1 cellular context compared by ENCODE assay signal in the genomic region with DNA sequence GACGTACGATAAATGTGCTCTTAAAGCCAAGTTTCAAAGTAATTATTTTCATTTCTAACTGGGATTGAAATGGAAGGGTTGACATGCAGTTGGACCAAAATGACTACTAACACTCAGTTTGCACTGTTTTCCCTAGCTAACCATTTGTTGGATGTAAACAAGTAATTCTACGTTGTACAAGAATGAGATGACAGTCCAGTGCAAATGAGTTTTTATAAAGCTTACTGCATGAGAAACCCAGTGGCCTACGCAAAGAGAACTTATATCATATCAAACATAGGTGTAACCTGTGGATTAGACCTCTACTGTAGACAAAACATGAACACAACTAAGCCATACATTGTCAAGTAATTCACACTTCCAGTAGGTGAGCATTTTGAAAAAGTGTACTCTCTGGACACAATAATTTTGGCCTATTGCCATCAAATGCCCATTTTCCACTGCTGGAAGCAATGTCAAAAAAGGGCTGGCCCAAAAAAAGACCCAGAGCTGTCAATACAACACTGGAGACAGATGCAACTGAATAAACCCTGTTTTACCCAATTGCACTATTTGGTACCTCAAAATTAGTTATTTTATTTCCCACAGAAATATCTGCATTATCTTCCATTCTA.
TF ChIP-seq lines count a peak whose summit lies in the region.

No MANE protein-coding gene starts in this region.

TF ChIP-seq in HepG2, 621 proteins besides CTCF, POLR2A, EP300 and RAD21 (continued from another document and continues in another):
- no peak for TF ChIP-seq TFE3 (CRISPR knock-in tag; IDR thresholded peaks at IDR 0.05)
- no peak for TF ChIP-seq PHF21A (CRISPR knock-in tag; IDR thresholded peaks at IDR 0.05)
- TF ChIP-seq KDM6A (CRISPR knock-in tag; IDR thresholded peaks at IDR 0.05; ENCODE audit: low read depth), result no peak
- TF ChIP-seq RBFOX2 (IDR thresholded peaks at IDR 0.05; ENCODE audit: low read depth, low read length), result peak; percentile 82
- 0 out of 2 replicates have a peak, but pooled peaks have one; percentile 45 for TF ChIP-seq XBP1 (CRISPR knock-in tag; IDR thresholded peaks at IDR 0.05)
- no peak for TF ChIP-seq REPIN1 (CRISPR knock-in tag; IDR thresholded peaks at IDR 0.05; ENCODE audit: borderline replicate concordance, low read depth)
- no peak for TF ChIP-seq ZBTB20 (CRISPR knock-in tag; IDR thresholded peaks at IDR 0.05; ENCODE audit: borderline replicate concordance, low read depth)
- TF ChIP-seq HNRNPL (IDR thresholded peaks at IDR 0.05; ENCODE audit: low read depth, low read length), result peak; percentile 12; the same call in 1 of the 2 replicates
- peak; percentile 15; the same call in 1 of the 2 replicates for TF ChIP-seq ELF4 (CRISPR knock-in tag; IDR thresholded peaks at IDR 0.05; ENCODE audit: borderline replicate concordance)
- TF ChIP-seq ATF6 (CRISPR knock-in tag; conservative IDR thresholded peaks at IDR 0.05), result no peak
- TF ChIP-seq PAF1 (CRISPR knock-in tag; IDR thresholded peaks at IDR 0.05), result peak; percentile 94; the same call in 1 of the 2 replicates
- TF ChIP-seq ZNF160 (CRISPR knock-in tag; IDR thresholded peaks at IDR 0.05), result 0 out of 2 replicates have a peak, but pooled peaks have one; percentile 32
- no peak for TF ChIP-seq ZNF124 (CRISPR knock-in tag; IDR thresholded peaks at IDR 0.05)
- no peak for TF ChIP-seq NFE2L2 (IDR thresholded peaks at IDR 0.05; ENCODE audit: low read length)
- no peak; the same call in 1 of the 2 replicates for TF ChIP-seq HOXA5 (CRISPR knock-in tag; IDR thresholded peaks at IDR 0.05)
- TF ChIP-seq ZBTB7A (CRISPR knock-in tag; IDR thresholded peaks at IDR 0.05), result no peak
- no peak for TF ChIP-seq NPAS2 (CRISPR knock-in tag; IDR thresholded peaks at IDR 0.05; ENCODE audit: borderline replicate concordance)
- TF ChIP-seq POLR2AphosphoS5 (IDR thresholded peaks at IDR 0.05; ENCODE audit: low read depth, low read length), result peak; percentile 59
- TF ChIP-seq MTA1 (CRISPR knock-in tag; IDR thresholded peaks at IDR 0.05; ENCODE audit: borderline replicate concordance), result no peak
- TF ChIP-seq, protein P1, sequence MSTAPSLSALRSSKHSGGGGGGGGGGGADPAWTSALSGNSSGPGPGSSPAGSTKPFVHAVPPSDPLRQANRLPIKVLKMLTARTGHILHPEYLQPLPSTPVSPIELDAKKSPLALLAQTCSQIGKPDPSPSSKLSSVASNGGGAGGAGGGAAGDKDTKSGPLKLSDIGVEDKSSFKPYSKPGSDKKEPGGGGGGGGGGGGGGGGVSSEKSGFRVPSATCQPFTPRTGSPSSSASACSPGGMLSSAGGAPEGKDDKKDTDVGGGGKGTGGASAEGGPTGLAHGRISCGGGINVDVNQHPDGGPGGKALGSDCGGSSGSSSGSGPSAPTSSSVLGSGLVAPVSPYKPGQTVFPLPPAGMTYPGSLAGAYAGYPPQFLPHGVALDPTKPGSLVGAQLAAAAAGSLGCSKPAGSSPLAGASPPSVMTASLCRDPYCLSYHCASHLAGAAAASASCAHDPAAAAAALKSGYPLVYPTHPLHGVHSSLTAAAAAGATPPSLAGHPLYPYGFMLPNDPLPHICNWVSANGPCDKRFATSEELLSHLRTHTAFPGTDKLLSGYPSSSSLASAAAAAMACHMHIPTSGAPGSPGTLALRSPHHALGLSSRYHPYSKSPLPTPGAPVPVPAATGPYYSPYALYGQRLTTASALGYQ (CRISPR knock-in tag; IDR thresholded peaks at IDR 0.05), result peak; percentile 45; the same call in 1 of the 2 replicates
- TF ChIP-seq ZMAT3 (CRISPR knock-in tag; conservative IDR thresholded peaks at IDR 0.05), result 0 out of 2 replicates have a peak, but pooled peaks have one; percentile 38
- peak; percentile 51; the same call in 1 of the 2 replicates for TF ChIP-seq ZBTB43 (CRISPR knock-in tag; conservative IDR thresholded peaks at IDR 0.05)
- no peak for TF ChIP-seq KDM5B (CRISPR knock-in tag; IDR thresholded peaks at IDR 0.05; ENCODE audit: borderline replicate concordance)
- TF ChIP-seq ASH2L (IDR thresholded peaks at IDR 0.05; ENCODE audit: insufficient read length, low read depth, low read length), result peak; percentile 25
- TF ChIP-seq, protein P2, sequence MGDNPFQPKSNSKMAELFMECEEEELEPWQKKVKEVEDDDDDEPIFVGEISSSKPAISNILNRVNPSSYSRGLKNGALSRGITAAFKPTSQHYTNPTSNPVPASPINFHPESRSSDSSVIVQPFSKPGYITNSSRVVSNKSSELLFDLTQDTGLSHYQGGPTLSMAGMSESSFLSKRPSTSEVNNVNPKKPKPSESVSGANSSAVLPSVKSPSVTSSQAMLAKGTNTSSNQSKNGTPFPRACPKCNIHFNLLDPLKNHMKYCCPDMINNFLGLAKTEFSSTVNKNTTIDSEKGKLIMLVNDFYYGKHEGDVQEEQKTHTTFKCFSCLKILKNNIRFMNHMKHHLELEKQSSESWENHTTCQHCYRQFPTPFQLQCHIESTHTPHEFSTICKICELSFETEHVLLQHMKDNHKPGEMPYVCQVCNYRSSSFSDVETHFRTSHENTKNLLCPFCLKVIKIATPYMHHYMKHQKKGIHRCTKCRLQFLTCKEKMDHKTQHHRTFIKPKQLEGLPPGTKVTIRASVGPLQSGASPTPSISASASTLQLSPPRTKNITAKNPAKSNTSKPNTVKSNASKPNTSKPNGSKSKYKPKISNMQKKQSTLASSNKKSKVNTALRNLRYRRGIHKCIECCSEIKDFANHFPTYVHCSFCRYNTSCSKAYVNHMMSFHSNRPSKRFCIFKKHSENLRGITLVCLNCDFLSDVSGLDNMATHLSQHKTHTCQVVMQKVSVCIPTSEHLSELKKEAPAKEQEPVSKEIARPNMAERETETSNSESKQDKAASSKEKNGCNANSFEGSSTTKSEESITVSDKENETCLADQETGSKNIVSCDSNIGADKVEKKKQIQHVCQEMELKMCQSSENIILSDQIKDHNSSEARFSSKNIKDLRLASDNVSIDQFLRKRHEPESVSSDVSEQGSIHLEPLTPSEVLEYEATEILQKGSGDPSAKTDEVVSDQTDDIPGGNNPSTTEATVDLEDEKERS (CRISPR knock-in tag; IDR thresholded peaks at IDR 0.05), result 0 out of 2 replicates have a peak, but pooled peaks have one; percentile 2
- no peak for TF ChIP-seq ZNF530 (CRISPR knock-in tag; IDR thresholded peaks at IDR 0.05; ENCODE audit: low read depth)
- 0 out of 2 replicates have a peak, but pooled peaks have one; percentile 36 for TF ChIP-seq ZFP90 (CRISPR knock-in tag; IDR thresholded peaks at IDR 0.05; ENCODE audit: borderline replicate concordance)
- TF ChIP-seq ZNF317 (CRISPR knock-in tag; IDR thresholded peaks at IDR 0.05), result no peak
- no peak for TF ChIP-seq ZNF430 (CRISPR knock-in tag; IDR thresholded peaks at IDR 0.05)
- TF ChIP-seq SSRP1 (CRISPR knock-in tag; IDR thresholded peaks at IDR 0.05), result peak; percentile 89
- 0 out of 2 replicates have a peak, but pooled peaks have one; percentile 76 for TF ChIP-seq CREB3 (CRISPR knock-in tag; IDR thresholded peaks at IDR 0.05)
- no peak for TF ChIP-seq ZNF281 (CRISPR knock-in tag; IDR thresholded peaks at IDR 0.05; ENCODE audit: borderline replicate concordance)
- no peak for TF ChIP-seq RERE (CRISPR knock-in tag; IDR thresholded peaks at IDR 0.05; ENCODE audit: low read depth)
- no peak for TF ChIP-seq ZNF33A (CRISPR knock-in tag; IDR thresholded peaks at IDR 0.05; ENCODE audit: borderline replicate concordance)
- no peak for TF ChIP-seq KDM2A (CRISPR knock-in tag; IDR thresholded peaks at IDR 0.05; ENCODE audit: borderline replicate concordance, low read depth)
